1 cellular context compared by ENCODE assay signal in the genomic region with DNA sequence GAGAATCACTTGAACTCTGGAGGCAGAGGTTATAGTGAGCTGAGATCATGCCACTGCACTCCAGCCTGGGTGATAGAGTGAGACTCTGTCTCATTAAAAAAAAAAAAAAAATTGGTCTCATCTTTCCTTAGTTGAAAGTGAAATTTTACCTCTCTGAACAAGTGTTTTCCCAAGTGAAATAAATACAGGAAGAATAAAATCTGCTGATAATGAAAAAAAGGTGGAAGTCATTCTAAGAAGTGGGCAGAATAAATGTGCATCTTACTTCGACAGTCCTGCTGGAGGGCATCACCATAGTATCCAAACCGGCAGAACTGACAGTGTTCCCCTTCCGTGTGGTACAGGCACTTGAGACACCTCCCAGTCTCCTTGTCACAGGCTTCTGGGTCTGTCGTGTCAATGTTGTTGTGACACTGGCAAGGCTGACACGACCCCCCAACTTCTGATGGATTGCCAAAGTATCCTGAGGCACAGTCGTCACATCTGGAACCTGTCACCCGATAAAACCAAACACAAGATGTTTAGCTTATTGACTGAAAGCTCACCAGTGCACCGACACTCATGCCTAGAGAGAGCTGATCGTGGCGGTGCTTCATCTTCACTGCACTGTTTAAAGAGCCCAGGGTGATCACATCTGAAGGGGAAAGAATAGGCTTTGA.
TF ChIP-seq lines count a peak whose summit lies in the region.

No MANE protein-coding gene starts in this region.

TF ChIP-seq in H1, 55 proteins besides CTCF, POLR2A, EP300 and RAD21:
- TF ChIP-seq RNF2 (IDR thresholded peaks at IDR 0.05; ENCODE audit: borderline replicate concordance, low read depth, low read length, missing control alignments, poor library complexity, severe bottlenecking) (no peak), ASH2L (IDR thresholded peaks at IDR 0.05; ENCODE audit: low read length) (no peak), ZNF274 (IDR thresholded peaks at IDR 0.05; ENCODE audit: borderline replicate concordance, extremely low read depth, low read length) (no peak), PHF8 (conservative IDR thresholded peaks at IDR 0.05; ENCODE audit: low read depth, low read length) (no peak)
TF ChIP-seq in H1: peak in this region for 0.
